ENCODE assay signal across 7 cellular contexts in the genomic region with DNA sequence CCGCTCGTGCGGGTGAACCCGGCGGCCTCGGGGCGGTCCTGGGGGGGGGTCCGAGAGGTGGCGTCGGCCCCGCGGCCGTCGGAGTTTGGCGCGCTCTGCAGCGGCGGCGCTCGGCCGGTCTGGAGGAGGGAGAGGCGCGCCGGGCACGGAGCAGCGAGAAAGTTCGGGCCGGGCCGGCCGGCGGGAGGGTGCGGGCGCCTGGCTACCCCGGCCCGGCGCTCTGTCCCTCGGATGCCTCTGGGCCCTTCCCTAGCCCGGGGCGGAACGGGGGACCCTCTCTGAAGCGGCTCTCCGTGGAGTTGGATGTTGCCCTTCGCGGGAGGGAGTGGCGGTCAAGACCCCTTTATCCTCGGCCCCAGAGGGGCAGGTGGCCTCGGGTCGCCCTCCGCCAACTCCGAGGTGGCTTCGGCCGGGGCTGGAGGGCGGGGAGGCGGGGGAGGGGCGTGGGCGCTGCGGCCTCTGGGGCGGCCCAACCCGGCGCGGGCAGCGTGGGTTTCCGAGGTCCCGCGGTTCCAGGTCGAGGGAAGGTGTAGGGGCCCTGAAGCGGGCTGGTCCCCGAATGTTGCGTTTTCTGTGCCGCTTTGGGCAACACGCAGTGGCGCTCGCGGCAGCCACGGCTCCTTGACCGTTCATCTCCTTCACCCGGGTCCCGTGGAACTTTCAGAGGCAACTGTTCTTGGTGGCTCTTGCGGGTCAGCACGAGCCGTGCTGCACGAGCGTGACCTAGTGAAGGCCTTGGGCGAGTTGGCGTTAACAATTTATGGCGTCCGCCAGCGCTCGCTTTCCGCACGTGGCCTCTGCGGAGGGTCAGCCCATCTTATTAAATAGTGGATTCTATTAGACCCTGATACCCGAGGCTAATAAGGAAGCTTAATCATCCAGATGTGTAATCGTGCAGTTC. TPM values are rescaled to one million over a fixed set of nuclear protein-coding genes. Genes with fewer than 3 reads are reported as not detected.
DNase-seq lines count a peak whose midpoint lies in the region; ATAC-seq and TF ChIP-seq lines count a peak whose summit lies in the region.

No MANE protein-coding gene starts in this region.

- peaks cover 20% of the 10 kb centered on the region for H3K4me1 Mint-ChIP-seq in stimulated activated naive CD8-positive, alpha-beta T cell treated with anti-CD3 and anti-CD28 coated beads, Interleukin-15, amount 100 ng/mL, for 72 hours

- H3K4me3 Mint-ChIP-seq in stimulated activated naive CD8-positive, alpha-beta T cell treated with anti-CD3 and anti-CD28 coated beads, Interleukin-15, amount 100 ng/mL, for 72 hours, result peak overlapping the region; percentile 44 to 66

- ATAC-seq in GM18867 (IDR thresholded peaks at IDR 0.05; ENCODE audit: unreplicated experiment) (peak; percentile 29), HG02763 (IDR thresholded peaks at IDR 0.05; ENCODE audit: unreplicated experiment) (peak; percentile 23), lower lobe of right lung (peak; percentile 41 to 43)
- peak; percentile 41 for ATAC-seq in stimulated activated naive CD8-positive, alpha-beta T cell treated with anti-CD3 and anti-CD28 coated beads, Interleukin-15, amount 100 ng/mL, for 72 hours

- intact Hi-C loops in lower lobe of right lung (cut with DNase I), result no loop called here

- H3K9me3 Mint-ChIP-seq in stimulated activated naive CD8-positive, alpha-beta T cell treated with anti-CD3 and anti-CD28 coated beads, Interleukin-15, amount 100 ng/mL, for 72 hours, result no peaks in the 10 kb centered on the region

- H3K4me1 ChIP-seq in SJCRH30, result no peaks in the 10 kb centered on the region
- peaks cover 21% of the 10 kb centered on the region for H3K4me1 ChIP-seq in lower lobe of right lung

- H3K27me3 ChIP-seq in SJCRH30 (no peaks in the 10 kb centered on the region; the same call in 1 of the 2 replicates), lower lobe of right lung (ENCODE audit: low read depth) (no peaks in the 10 kb centered on the region)

- DNase-seq in SJCRH30, result no peak
- peak; percentile 52 for DNase-seq in ecto neural progenitor cell (ENCODE audit: low spot score)
- DNase-seq in lower lobe of right lung, result peak; percentile 55
- DNase-seq in stimulated activated naive CD8-positive, alpha-beta T cell treated with anti-CD3 and anti-CD28 coated beads, Interleukin-15, amount 100 ng/mL, for 72 hours, result peak in 1 of 2 donors; percentile 16
- DNase-seq in hepatic stellate cell (ENCODE audit: low spot score), result no peak

- no peaks in the 10 kb centered on the region for H3K27me3 Mint-ChIP-seq in stimulated activated naive CD8-positive, alpha-beta T cell treated with anti-CD3 and anti-CD28 coated beads, Interleukin-15, amount 100 ng/mL, for 72 hours

- H3K36me3 ChIP-seq in SJCRH30 (no peaks in the 10 kb centered on the region), lower lobe of right lung (no peaks in the 10 kb centered on the region)

- H3K4me3 ChIP-seq in SJCRH30 (peak overlapping the region; percentile 63; the same call in 1 of the 2 replicates), lower lobe of right lung (peak overlapping the region; percentile 76)

- H3K27ac ChIP-seq in SJCRH30, result no peak overlapping the region
- H3K27ac ChIP-seq in lower lobe of right lung, result peak overlapping the region; percentile 81

- no peak overlapping the region for H3K27ac Mint-ChIP-seq in stimulated activated naive CD8-positive, alpha-beta T cell treated with anti-CD3 and anti-CD28 coated beads, Interleukin-15, amount 100 ng/mL, for 72 hours

- TF ChIP-seq CTCF in lower lobe of right lung (IDR thresholded peaks at IDR 0.05), result no peak

- H3K9me3 ChIP-seq in SJCRH30 (replicated peaks) (no peaks in the 10 kb centered on the region), lower lobe of right lung (no peaks in the 10 kb centered on the region)

RNA-seq across cellular contexts. Expression of gene KANK1, which starts 0.7 kb away (rescaled TPM):
- 12.0 and 13.1 TPM in 2 replicates for total RNA-seq in SJCRH30 (2014; rRNA removed; shearing (Covaris generic))
- 48.1 TPM for total RNA-seq in lower lobe of right lung

Comparison
In these comparisons a context has a peak if more than half of its experiments do, and no peak if none do; other contexts are left out.
1. DNase-seq: peak in ecto neural progenitor cell (single experiment) and lower lobe of right lung (single experiment); none in SJCRH30 (0 of 2) and hepatic stellate cell (single experiment).
2. Peak in every context shown above with its lines, with median percentiles within 50 percentile points of each other: ATAC-seq.